ENCODE assay signal across 9 cellular contexts in genomic region chr7:19772858-19773337, GRCh38. TPM values are rescaled to one million over a fixed set of nuclear protein-coding genes. Genes with fewer than 3 reads are reported as not detected.
A peak's percentile ranks its signal among the peaks of the same experiment; 100 is the strongest.
DNase-seq lines count a peak whose midpoint lies in the region; ATAC-seq, FAIRE-seq and TF ChIP-seq lines count a peak whose summit lies in the region.
"Had no signal": no experiment of that assay in that cellular context is flagged by ENCODE, and none has a peak within 500 bp of the region (broad histone marks: within the 10 kb centered on the region; RNA-seq: fewer than 3 reads in every experiment).

No MANE protein-coding gene starts in this region.

- no peak for DNase-seq in activated naive CD4-positive, alpha-beta T cell (lab: John Stamatoyannopoulos, UW)
- DNase-seq in GM12878 (ENCODE audit: low read depth, low spot score) (no peak), left lung (peak in 1 of 2 donors; percentile 35), upper lobe of right lung (no peak)
- DNase-seq: DND-41 had no signal

- peaks cover 32% of the 10 kb centered on the region for H3K27me3 Mint-ChIP-seq in activated naive CD4-positive, alpha-beta T cell treated with anti-CD3 and anti-CD28 coated beads, Interleukin-2, amount 50 U/mL, for 24 hours

- no TSS peak for BruUV-seq in GM12878 (replicated peaks; lab: Mats Ljungman, UMichigan)

- peaks cover 3 to 11% of the 10 kb centered on the region in 2 experiments for H3K27me3 ChIP-seq in GM12878 (replicated peaks in 1 of 2; ENCODE audit: control insufficient read depth in 2 of 2, insufficient read depth in 2 of 2, low read length in 1 of 2)
- peaks cover 29 to 60% of the 10 kb centered on the region in 2 donors for H3K27me3 ChIP-seq in left lung
- H3K27me3 ChIP-seq in upper lobe of right lung: peaks cover 37% of the 10 kb centered on the region

- H3K4me2 ChIP-seq in GM12878 (ENCODE audit: control insufficient read depth, insufficient read depth): no peak overlapping the region

- TF ChIP-seq EP300 in GM12878 (IDR thresholded peaks at IDR 0.05; ENCODE audit: borderline replicate concordance in 1 of 2, control insufficient read depth in 1 of 2, low read depth in 2 of 2, low read length in 2 of 2): no peak

- no peaks in the 10 kb centered on the region for H3K4me1 ChIP-seq in GM12878 (ENCODE audit: control insufficient read depth, insufficient read depth, low read length)
- no peaks in the 10 kb centered on the region for H3K4me1 ChIP-seq in left lung
- H3K4me1 ChIP-seq in upper lobe of right lung: peaks cover 11% of the 10 kb centered on the region

- FAIRE-seq in GM12878 (lab: Jason Lieb, UNC): no peak

- no peaks in the 10 kb centered on the region for H3K36me3 ChIP-seq in GM12878 (ENCODE audit: control insufficient read depth in 2 of 2, insufficient read depth in 2 of 2, low read length in 1 of 2)
- H3K36me3 ChIP-seq in left lung: no peaks in the 10 kb centered on the region
- no peaks in the 10 kb centered on the region for H3K36me3 ChIP-seq in upper lobe of right lung

- in situ Hi-C loops in GM12878 (cut with MboI): no loop called here

- TF ChIP-seq CTCF in GM12878 (IDR thresholded peaks at IDR 0.05 in 2 of 3, conservative IDR thresholded peaks at IDR 0.05 in 1 of 3; ENCODE audit: control insufficient read depth in 2 of 3, extremely low read depth in 1 of 3, insufficient read depth in 1 of 3, low read depth in 3 of 3, low read length in 3 of 3): no peak
- TF ChIP-seq CTCF in left lung (IDR thresholded peaks at IDR 0.05): no peak
- TF ChIP-seq CTCF in upper lobe of right lung (IDR thresholded peaks at IDR 0.05): no peak

- no peak for TF ChIP-seq POLR2A in GM12878 (IDR thresholded peaks at IDR 0.05; ENCODE audit: low read depth, low read length)

- CTCF ChIA-PET in GM12878 (lab: Yijun Ruan, JAX): interaction anchor here (0.5 to 1.4 kb wide), 3 partner anchors 25 to 929 kb away, joined by 3 to 5 read pairs (median 4); no protein-coding TSS in a partner anchor

- H3K79me2 ChIP-seq in GM12878 (ENCODE audit: control insufficient read depth, insufficient read depth, low read length): no peaks in the 10 kb centered on the region

- no peak overlapping the region for H3K9ac ChIP-seq in GM12878 (ENCODE audit: control insufficient read depth, insufficient read depth, low read length)

- H3K4me1 Mint-ChIP-seq in activated naive CD4-positive, alpha-beta T cell treated with anti-CD3 and anti-CD28 coated beads, Interleukin-2, amount 50 U/mL, for 24 hours: peaks cover 14% of the 10 kb centered on the region

- H3K9me3 Mint-ChIP-seq in activated naive CD4-positive, alpha-beta T cell treated with anti-CD3 and anti-CD28 coated beads, Interleukin-2, amount 50 U/mL, for 24 hours: no peaks in the 10 kb centered on the region

- H3K4me3 Mint-ChIP-seq in activated naive CD4-positive, alpha-beta T cell treated with anti-CD3 and anti-CD28 coated beads, Interleukin-2, amount 50 U/mL, for 24 hours: peak overlapping the region; percentile 9

- no peak overlapping the region for H3K27ac Mint-ChIP-seq in activated naive CD4-positive, alpha-beta T cell treated with anti-CD3 and anti-CD28 coated beads, Interleukin-2, amount 50 U/mL, for 24 hours

- no peaks in the 10 kb centered on the region for H3K36me3 Mint-ChIP-seq in activated naive CD4-positive, alpha-beta T cell treated with anti-CD3 and anti-CD28 coated beads, Interleukin-2, amount 50 U/mL, for 24 hours

- no peaks in the 10 kb centered on the region for H4K20me1 ChIP-seq in GM12878 (ENCODE audit: control insufficient read depth, insufficient read depth)

- H3K27ac ChIP-seq in GM12878 (ENCODE audit: control insufficient read depth, insufficient read depth) (no peak overlapping the region), left lung (no peak overlapping the region), upper lobe of right lung (no peak overlapping the region)

- intact Hi-C loops in GM12878 (cut with micrococcal nuclease; ENCODE audit: unreplicated experiment): no loop called here
- intact Hi-C loops in left lung (cut with DNase I): no loop called here
- intact Hi-C loops in upper lobe of right lung (cut with DNase I): no loop called here

- H3K4me3 ChIP-seq in GM12878: no peak overlapping the region
- no peak overlapping the region for H3K4me3 ChIP-seq in left lung
- H3K4me3 ChIP-seq in upper lobe of right lung: no peak overlapping the region

- SMC1A ChIA-PET in GM12878 (lab: Charles Lee; ENCODE audit: uncharacterized antibody, unreplicated experiment): interaction anchor here (0.6 kb wide), 1 partner anchor 57 kb away, joined by 4 read pairs; no protein-coding TSS in a partner anchor

- H2AFZ ChIP-seq in GM12878 (ENCODE audit: control insufficient read depth, low read depth, low read length): no peak overlapping the region

- ATAC-seq in GM12878: no peak
- peak; percentile 81 for ATAC-seq in left lung
- ATAC-seq in upper lobe of right lung: peak; percentile 64
- no peak for ATAC-seq in GM19351 (IDR thresholded peaks at IDR 0.05; ENCODE audit: unreplicated experiment)
- no peak for ATAC-seq in GM19324 (IDR thresholded peaks at IDR 0.05; ENCODE audit: low FRiP score, unreplicated experiment)
- ATAC-seq in HG02763 (IDR thresholded peaks at IDR 0.05; ENCODE audit: unreplicated experiment): no peak

- WGBS in GM12878 (ENCODE audit: insufficient coverage, insufficient replicate concordance, low lambda C conversion rate, missing lambda C conversion rate): 31% methylated on average over 27 of the region's 27 CpGs

- RAD21 ChIA-PET in GM12878 (lab: Charles Lee; ENCODE audit: unreplicated experiment): no interaction called here

- H3K9me3 ChIP-seq in GM12878 (replicated peaks; ENCODE audit: control insufficient read depth, insufficient read depth, low read length) (no peaks in the 10 kb centered on the region), left lung (no peaks in the 10 kb centered on the region), upper lobe of right lung (no peaks in the 10 kb centered on the region)

- TF ChIP-seq RAD21 in GM12878 (IDR thresholded peaks at IDR 0.05; ENCODE audit: insufficient read depth, low read depth, low read length): no peak

- POLR2A ChIA-PET in GM12878 (lab: Charles Lee): no interaction called here

TF ChIP-seq in GM12878, 131 proteins besides CTCF, POLR2A, EP300 and RAD21:
- TF ChIP-seq HDGF (IDR thresholded peaks at IDR 0.05): no peak
- TF ChIP-seq, protein P1, sequence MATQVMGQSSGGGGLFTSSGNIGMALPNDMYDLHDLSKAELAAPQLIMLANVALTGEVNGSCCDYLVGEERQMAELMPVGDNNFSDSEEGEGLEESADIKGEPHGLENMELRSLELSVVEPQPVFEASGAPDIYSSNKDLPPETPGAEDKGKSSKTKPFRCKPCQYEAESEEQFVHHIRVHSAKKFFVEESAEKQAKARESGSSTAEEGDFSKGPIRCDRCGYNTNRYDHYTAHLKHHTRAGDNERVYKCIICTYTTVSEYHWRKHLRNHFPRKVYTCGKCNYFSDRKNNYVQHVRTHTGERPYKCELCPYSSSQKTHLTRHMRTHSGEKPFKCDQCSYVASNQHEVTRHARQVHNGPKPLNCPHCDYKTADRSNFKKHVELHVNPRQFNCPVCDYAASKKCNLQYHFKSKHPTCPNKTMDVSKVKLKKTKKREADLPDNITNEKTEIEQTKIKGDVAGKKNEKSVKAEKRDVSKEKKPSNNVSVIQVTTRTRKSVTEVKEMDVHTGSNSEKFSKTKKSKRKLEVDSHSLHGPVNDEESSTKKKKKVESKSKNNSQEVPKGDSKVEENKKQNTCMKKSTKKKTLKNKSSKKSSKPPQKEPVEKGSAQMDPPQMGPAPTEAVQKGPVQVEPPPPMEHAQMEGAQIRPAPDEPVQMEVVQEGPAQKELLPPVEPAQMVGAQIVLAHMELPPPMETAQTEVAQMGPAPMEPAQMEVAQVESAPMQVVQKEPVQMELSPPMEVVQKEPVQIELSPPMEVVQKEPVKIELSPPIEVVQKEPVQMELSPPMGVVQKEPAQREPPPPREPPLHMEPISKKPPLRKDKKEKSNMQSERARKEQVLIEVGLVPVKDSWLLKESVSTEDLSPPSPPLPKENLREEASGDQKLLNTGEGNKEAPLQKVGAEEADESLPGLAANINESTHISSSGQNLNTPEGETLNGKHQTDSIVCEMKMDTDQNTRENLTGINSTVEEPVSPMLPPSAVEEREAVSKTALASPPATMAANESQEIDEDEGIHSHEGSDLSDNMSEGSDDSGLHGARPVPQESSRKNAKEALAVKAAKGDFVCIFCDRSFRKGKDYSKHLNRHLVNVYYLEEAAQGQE (IDR thresholded peaks at IDR 0.05; ENCODE audit: low read depth, low read length): peak; percentile 68; the same call in 1 of the 2 replicates
TF ChIP-seq in GM12878: peak in this region for 1.

RNA-seq across cellular contexts. Expression of gene TMEM196, which starts 0.5 kb away (rescaled TPM):
- total RNA-seq in GM12878 (2013; cell fraction: nucleolus; rRNA removed): 0.08 TPM in 1 of 2 replicates, not detected in the other
- total RNA-seq in GM12878 (2014; rRNA removed): not detected in 2 replicates
- total RNA-seq in GM12878 (2014; rRNA removed; fragmentation: Illumina TruSeq; extraction: Trizol): not detected in 2 replicates
- total RNA-seq in GM12878 (2021): not detected in 2 replicates
- polyA plus RNA-seq in GM12878 (2011; ENCODE audit: low read depth): not detected
- polyA plus RNA-seq in GM12878 (2011; rRNA removed): 0.36 TPM in 1 of 2 replicates, not detected in the other
- polyA plus RNA-seq in GM12878 (2011; cell fraction: cytosol; rRNA removed): not detected in 2 replicates
- polyA plus RNA-seq in GM12878 (2011; cell fraction: nucleus; rRNA removed): 0.10 and 0.13 TPM in 2 replicates
- polyA plus RNA-seq in GM12878 (2012): not detected in 2 replicates
- polyA plus RNA-seq in GM12878 (2014; fragmentation: Illumina TruSeq; extraction: Trizol): not detected in 2 replicates
- polyA plus RNA-seq in GM12878 (2014; fragmentation: Nextera tagmentation; extraction: Ambion mirVana): not detected
- polyA plus RNA-seq in GM12878 (2014; rRNA removed): 0.04 TPM in 1 of 2 replicates, not detected in the other
- not detected for polyA plus RNA-seq in GM12878 (2016; fragmentation: Nextera tagmentation; extraction: Ambion mirVana)
- not detected in 2 replicates for polyA minus RNA-seq in GM12878 (2011; rRNA and poly(A)+ RNA removed)
- not detected in 2 replicates for polyA minus RNA-seq in GM12878 (2011; cell fraction: cytosol; rRNA and poly(A)+ RNA removed)
- polyA minus RNA-seq in GM12878 (2011; cell fraction: nucleus; rRNA and poly(A)+ RNA removed): not detected in 2 replicates
- not detected for total RNA-seq in left lung
- not detected for total RNA-seq in upper lobe of right lung

Comparison
In these comparisons a context has a peak if more than half of its experiments do, and no peak if none do; other contexts are left out.
1. ATAC-seq: peak in left lung (single experiment) and upper lobe of right lung (single experiment); none in GM12878 (single experiment), GM19351 (single experiment), GM19324 (single experiment) and HG02763 (single experiment).